In the genomic region with DNA sequence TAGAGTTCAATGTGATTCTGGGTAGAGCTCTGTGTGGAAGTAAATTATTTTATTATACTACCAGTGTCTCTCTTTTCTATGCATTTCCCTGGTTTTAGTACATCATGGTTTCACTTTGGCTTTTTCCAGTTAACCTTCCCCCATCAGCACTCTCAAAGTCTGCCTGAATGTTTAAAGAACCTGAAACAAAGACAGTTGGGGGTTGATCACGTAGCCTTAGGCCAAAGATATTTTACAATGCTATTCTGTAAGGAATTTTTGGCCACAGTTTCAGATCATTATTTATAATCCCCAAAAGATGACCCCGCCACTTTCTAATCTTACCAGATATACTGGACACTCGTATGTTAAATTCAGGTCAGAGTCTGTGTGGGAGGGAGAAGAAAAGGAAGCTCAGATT, we compare ENCODE assay signal across 9 cellular contexts.
"Had no signal": no experiment of that assay in that cellular context is flagged by ENCODE, and none has a peak within 500 bp of the region (broad histone marks: within the 10 kb centered on the region; RNA-seq: fewer than 3 reads in every experiment).

No MANE protein-coding gene starts in this region.

- H3K4me3 Mint-ChIP-seq: activated CD8-positive, alpha-beta T cell treated with anti-CD3 and anti-CD28 coated beads, Interleukin-2, amount 10 ng/mL, durations not matched to agents 7 days and 5 days; activated naive CD4-positive, alpha-beta T cell treated with anti-CD3 and anti-CD28 coated beads for 36 hours; natural killer cell had no signal

- H3K36me3 Mint-ChIP-seq: natural killer cell had no signal

- H3K9me3 ChIP-seq: lower lobe of right lung, mucosa of descending colon had no signal

- H3K9me3 Mint-ChIP-seq: activated naive CD4-positive, alpha-beta T cell treated with anti-CD3 and anti-CD28 coated beads for 36 hours; natural killer cell had no signal

- DNase-seq: activated CD4-positive, alpha-beta T cell treated with anti-CD3 and anti-CD28 coated beads for 4 hours; activated CD8-positive, alpha-beta memory T cell treated with anti-CD3 and anti-CD28 coated beads, Interleukin-2, amount 50 U/mL, for 48 hours; activated CD8-positive, alpha-beta T cell treated with anti-CD3 and anti-CD28 coated beads, Interleukin-2, amount 10 ng/mL, durations not matched to agents 7 days and 5 days; activated naive CD4-positive, alpha-beta T cell treated with anti-CD3 and anti-CD28 coated beads for 36 hours; lower lobe of right lung; mucosa of descending colon; natural killer cell; occipital lobe; WERI-Rb-1 had no signal

- ATAC-seq: activated CD8-positive, alpha-beta T cell treated with anti-CD3 and anti-CD28 coated beads, Interleukin-2, amount 10 ng/mL, durations not matched to agents 7 days and 5 days; lower lobe of right lung; mucosa of descending colon; natural killer cell had no signal

- H3K4me3 ChIP-seq: lower lobe of right lung, mucosa of descending colon had no signal

- H3K4me1 Mint-ChIP-seq: natural killer cell had no signal

- H3K4me1 ChIP-seq: lower lobe of right lung had no signal

- H3K36me3 ChIP-seq: lower lobe of right lung, WERI-Rb-1 had no signal

- H3K27ac Mint-ChIP-seq: activated CD8-positive, alpha-beta T cell treated with anti-CD3 and anti-CD28 coated beads, Interleukin-2, amount 10 ng/mL, durations not matched to agents 7 days and 5 days; activated naive CD4-positive, alpha-beta T cell treated with anti-CD3 and anti-CD28 coated beads for 36 hours; natural killer cell had no signal

- H3K27ac ChIP-seq: lower lobe of right lung, WERI-Rb-1 had no signal
